Comparison of ENCODE assay signal across 20 cellular contexts in the genomic region with DNA sequence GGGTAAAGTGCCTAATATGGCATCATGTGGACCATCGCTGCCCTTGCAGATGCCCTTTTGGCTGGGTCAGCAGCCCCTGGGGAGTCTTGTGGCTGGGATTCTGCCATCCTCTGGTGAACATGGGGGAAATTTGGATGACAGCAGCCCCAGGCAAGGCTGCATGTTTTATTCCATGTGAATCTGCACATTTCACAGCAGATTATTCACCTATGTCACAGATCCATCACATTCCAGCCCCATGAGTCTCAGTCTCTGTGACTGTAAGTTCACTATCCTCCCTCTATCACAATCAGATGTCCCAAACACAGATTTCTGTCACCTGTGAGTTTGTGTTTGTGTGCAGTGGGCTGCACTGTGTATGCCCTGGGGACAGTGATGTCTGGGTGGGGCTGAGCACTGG. TPM values are rescaled to one million over a fixed set of nuclear protein-coding genes. Genes with fewer than 3 reads are reported as not detected.
"Had no signal": no experiment of that assay in that cellular context is flagged by ENCODE, and none has a peak within 500 bp of the region (broad histone marks: within the 10 kb centered on the region; RNA-seq: fewer than 3 reads in every experiment).

No MANE protein-coding gene starts in this region.

- H3K36me3 ChIP-seq: gastroesophageal sphincter, left ventricle myocardium inferior, ovary, sigmoid colon, spleen, thoracic aorta had no signal

- DNase-seq: activated CD4-positive, alpha-beta T cell treated with anti-CD3 and anti-CD28 coated beads for 1 hour; activated CD4-positive, alpha-beta T cell treated with anti-CD3 and anti-CD28 coated beads, Interleukin-2, amount 50 U/mL, for 4 hours; activated naive CD4-positive, alpha-beta T cell; activated T-cell treated with anti-CD3 and anti-CD28 coated beads for 4 hours; aorta; cerebellar nuclear complex; effector memory CD8-positive, alpha-beta T cell; kidney; left ventricle myocardium inferior; naive B cell; ovary; sigmoid colon; spleen; stimulated activated CD4-positive, alpha-beta T cell treated with anti-CD3 and anti-CD28 coated beads, Interleukin-1b, Interleukin-23, amount 100 ng/mL, for 48 hours; stimulated activated naive CD8-positive, alpha-beta T cell treated with anti-CD3 and anti-CD28 coated beads, Interleukin-15, amount 100 ng/mL, for 72 hours had no signal

- H3K27me3 ChIP-seq: ovary, sigmoid colon had no signal

- ATAC-seq: effector memory CD8-positive, alpha-beta T cell; gastroesophageal sphincter; stimulated activated naive CD8-positive, alpha-beta T cell treated with anti-CD3 and anti-CD28 coated beads, Interleukin-15, amount 100 ng/mL, for 72 hours had no signal

- FAIRE-seq: kidney had no signal

- H3K4me3 ChIP-seq: gastroesophageal sphincter, left ventricle myocardium inferior, ovary, sigmoid colon, spleen, thoracic aorta had no signal

RNA-seq across cellular contexts. Expression of a gene that starts 36.8 kb away (rescaled TPM):
- total RNA-seq: aorta, gastroesophageal sphincter, kidney, left ventricle myocardium inferior, mononuclear cell, ovary, pulmonary artery endothelial cell, sigmoid colon, spleen, thoracic aorta, ureter had no signal
- polyA plus RNA-seq: aorta, ovary, sigmoid colon, spleen had no signal

RNA-seq across cellular contexts. Expression of a gene that starts 47.4 kb away (rescaled TPM):
- total RNA-seq: mononuclear cell, pulmonary artery endothelial cell, ureter had no signal
